8 cellular contexts compared by ENCODE assay signal in genomic region chr6:37169458-37170272, GRCh38. TPM values are rescaled to one million over a fixed set of nuclear protein-coding genes. Genes with fewer than 3 reads are reported as not detected.
DNase-seq lines count a peak whose midpoint lies in the region; ATAC-seq and TF ChIP-seq lines count a peak whose summit lies in the region.

TSS of gene PIM1 (plus strand) at chr6:37170152. CDS start at chr6:37170576, 424 bp downstream.

- H3K4me1 ChIP-seq in colonic mucosa, result no peaks in the 10 kb centered on the region

- no peaks in the 10 kb centered on the region for H3K9me3 Mint-ChIP-seq in activated CD4-positive, alpha-beta T cell treated with anti-CD3 and anti-CD28 coated beads, Interleukin-2, amount 10 ng/mL, durations not matched to agents 24 days and 14 days

- H3K27ac ChIP-seq in colonic mucosa, result peak within 1 kb of the TSS; percentile 94

- DNase-seq in Ammon's horn (ENCODE audit: low spot score) (peak; percentile 99), GM19238 (ENCODE audit: insufficient read length, low spot score) (peak; percentile 96), NCI-H526 treated with DMSO at 0.1 percent for 48 hours (lab: John Stamatoyannopoulos, UW) (peak; percentile 90), colonic mucosa (peak; percentile 100), left colon (peak; percentile 99)
- peak; percentile 98 for DNase-seq in activated CD4-positive, alpha-beta T cell treated with anti-CD3 and anti-CD28 coated beads, Interleukin-2, amount 10 ng/mL, durations not matched to agents 24 days and 14 days
- peak; percentile 99 to 100 for DNase-seq in stimulated activated CD4-positive, alpha-beta T cell treated with anti-CD3 and anti-CD28 coated beads, Interleukin-1b, Interleukin-23, amount 100 ng/mL, for 4 hours (ENCODE audit: low read depth in 2 of 2)

- H3K27me3 ChIP-seq in colonic mucosa, result no peaks in the 10 kb centered on the region

- peak within 1 kb of the TSS; percentile 90 for H3K4me3 ChIP-seq in colonic mucosa

- no peak for TF ChIP-seq CTCF in colonic mucosa (IDR thresholded peaks at IDR 0.05)

- peak within 1 kb of the TSS; percentile 88 to 89 for H3K9ac ChIP-seq in colonic mucosa (ENCODE audit: low read depth in 2 of 2, low read length in 2 of 2)

- H3K4me1 Mint-ChIP-seq in activated CD4-positive, alpha-beta T cell treated with anti-CD3 and anti-CD28 coated beads, Interleukin-2, amount 10 ng/mL, durations not matched to agents 24 days and 14 days, result peaks cover 48% of the 10 kb centered on the region

- peaks cover 13% of the 10 kb centered on the region for H3K36me3 ChIP-seq in colonic mucosa

- H3K36me3 Mint-ChIP-seq in activated CD4-positive, alpha-beta T cell treated with anti-CD3 and anti-CD28 coated beads, Interleukin-2, amount 10 ng/mL, durations not matched to agents 24 days and 14 days (ENCODE audit: low read depth), result peaks cover 38% of the 10 kb centered on the region

- no peaks in the 10 kb centered on the region for H3K9me3 ChIP-seq in colonic mucosa

- ATAC-seq in HG03457 (IDR thresholded peaks at IDR 0.05; ENCODE audit: unreplicated experiment) (peak; percentile 39), left colon (peak; percentile 83)

- intact Hi-C loops in activated CD4-positive, alpha-beta T cell treated with anti-CD3 and anti-CD28 coated beads, Interleukin-2, amount 10 ng/mL, durations not matched to agents 24 days and 14 days (cut with micrococcal nuclease), result loop anchor here (1.0 to 5.0 kb wide), 7 partner anchors 14 to 402 kb away; partner anchors contain the start of genes CMTR1, TBC1D22B and TMEM217
- intact Hi-C loops in colonic mucosa (cut with DNase I), result loop anchor here (5.0 kb wide), 1 partner anchor 38 kb away; no protein-coding TSS in a partner anchor
- intact Hi-C loops in left colon (cut with DNase I, micrococcal nuclease), result loop anchor here (5.0 kb wide), 2 partner anchors 112 to 122 kb away; no protein-coding TSS in a partner anchor

- peak within 1 kb of the TSS; percentile 98 for H3K4me3 Mint-ChIP-seq in activated CD4-positive, alpha-beta T cell treated with anti-CD3 and anti-CD28 coated beads, Interleukin-2, amount 10 ng/mL, durations not matched to agents 24 days and 14 days

- H3K27me3 Mint-ChIP-seq in activated CD4-positive, alpha-beta T cell treated with anti-CD3 and anti-CD28 coated beads, Interleukin-2, amount 10 ng/mL, durations not matched to agents 24 days and 14 days, result no peaks in the 10 kb centered on the region

- peak within 1 kb of the TSS; percentile 98 for H3K27ac Mint-ChIP-seq in activated CD4-positive, alpha-beta T cell treated with anti-CD3 and anti-CD28 coated beads, Interleukin-2, amount 10 ng/mL, durations not matched to agents 24 days and 14 days

RNA-seq across cellular contexts. Expression of gene PIM1, which starts in this region (rescaled TPM):
- total RNA-seq in activated CD4-positive, alpha-beta T cell treated with anti-CD3 and anti-CD28 coated beads, Interleukin-2, amount 10 ng/mL, durations not matched to agents 24 days and 14 days, result 153 and 158 TPM in 2 replicates
- total RNA-seq in colonic mucosa (10 to 100 TPM; 15.6 to 26.2 TPM), left colon (10 to 100 TPM; 27.1 to 37.0 TPM)

Comparison
In these comparisons a context has a peak if more than half of its experiments do, and no peak if none do; other contexts are left out.
1. Peak in every context shown above with its lines: DNase-seq, ATAC-seq, H3K4me3 ChIP-seq and H3K27ac ChIP-seq.